ENCODE assay signal across 7 cellular contexts in genomic region chr10:89374716-89375115, GRCh38. TPM values are rescaled to one million over a fixed set of nuclear protein-coding genes. Genes with fewer than 3 reads are reported as not detected.
DNase-seq lines count a peak whose midpoint lies in the region; ATAC-seq and TF ChIP-seq lines count a peak whose summit lies in the region.
"Had no signal": no experiment of that assay in that cellular context is flagged by ENCODE, and none has a peak within 500 bp of the region (broad histone marks: within the 10 kb centered on the region; RNA-seq: fewer than 3 reads in every experiment).

No MANE protein-coding gene starts in this region.

- ATAC-seq in HG03097 (IDR thresholded peaks at IDR 0.05; ENCODE audit: low FRiP score, unreplicated experiment) (no peak), GM19467 (IDR thresholded peaks at IDR 0.05; ENCODE audit: unreplicated experiment) (no peak)

- H3K4me1 ChIP-seq in adipocyte (ENCODE audit: control insufficient read depth, insufficient read depth, low read length) (peaks cover 19% of the 10 kb centered on the region), right atrium auricular region (peaks cover 0 to 22% of the 10 kb centered on the region in 2 donors), stomach smooth muscle (ENCODE audit: control insufficient read depth, insufficient read depth, low read length) (peaks cover 16% of the 10 kb centered on the region)

- H3K9me3 ChIP-seq in adipocyte (ENCODE audit: control insufficient read depth, low read length) (no peaks in the 10 kb centered on the region), right atrium auricular region (no peaks in the 10 kb centered on the region), stomach smooth muscle (ENCODE audit: control insufficient read depth in 2 of 2, low read length in 2 of 2) (no peaks in the 10 kb centered on the region)

- TF ChIP-seq CTCF in right atrium auricular region (IDR thresholded peaks at IDR 0.05), result no peak

- DNase-seq in adipocyte (ENCODE audit: low read depth) (no peak), right atrium auricular region (ENCODE audit: low spot score) (no peak), MV-4-11 (lab: John Stamatoyannopoulos, UW) (no peak)

- no peaks in the 10 kb centered on the region for H3K27me3 ChIP-seq in adipocyte (replicated peaks; ENCODE audit: control insufficient read depth, insufficient read depth, low read length)
- no peaks in the 10 kb centered on the region for H3K27me3 ChIP-seq in right atrium auricular region
- H3K27me3 ChIP-seq in stomach smooth muscle (ENCODE audit: control insufficient read depth in 1 of 2, insufficient read depth in 2 of 2, low read length in 2 of 2), result no peaks in the 10 kb centered on the region

- H3K36me3 ChIP-seq in adipocyte (ENCODE audit: control insufficient read depth, insufficient read depth, low read length, severe bottlenecking) (no peaks in the 10 kb centered on the region), right atrium auricular region (no peaks in the 10 kb centered on the region), stomach smooth muscle (ENCODE audit: control insufficient read depth in 2 of 2, insufficient read depth in 2 of 2, low read length in 2 of 2) (no peaks in the 10 kb centered on the region)

- H3K4me3 ChIP-seq in adipocyte (ENCODE audit: low read length) (no peak overlapping the region), right atrium auricular region (peak overlapping the region in 1 of 2 donors; percentile 7), stomach smooth muscle (ENCODE audit: low read length in 2 of 2) (peak overlapping the region in 1 of 2 donors; percentile 30)

- peak overlapping the region; percentile 83 to 87 for H3K27ac ChIP-seq in right atrium auricular region
- peak overlapping the region; percentile 46 for H3K27ac ChIP-seq in stomach smooth muscle (ENCODE audit: low read length)

- H3K9ac ChIP-seq in adipocyte (ENCODE audit: low read length) (peak overlapping the region; percentile 50), stomach smooth muscle (ENCODE audit: low read length in 2 of 2) (no peak overlapping the region)

RNA-seq across cellular contexts. Expression of gene IFIT1B, which starts 3.1 kb away (rescaled TPM):
- under 1 TPM in 1 of 2 donors, not detected in 1; 0.24 TPM for total RNA-seq in right atrium auricular region
- total RNA-seq: Calu3 had no signal

RNA-seq across cellular contexts. Expression of gene IFIT1, which starts 17.7 kb away (rescaled TPM):
- 10 to 100 TPM in 1 of 2 donors, 1 to 10 TPM in 1; 6.7 to 10.6 TPM for total RNA-seq in right atrium auricular region

RNA-seq across cellular contexts. Expression of gene IFIT5, which starts 39.7 kb away (rescaled TPM):
- 10 to 100 TPM in 1 of 2 donors, 1 to 10 TPM in 1; 6.9 to 11.1 TPM for total RNA-seq in right atrium auricular region

RNA-seq across cellular contexts. Expression of gene IFIT3, which starts 46.9 kb away (rescaled TPM):
- total RNA-seq in right atrium auricular region, result 1 to 10 TPM; 6.3 to 6.5 TPM
